In the genomic region with DNA sequence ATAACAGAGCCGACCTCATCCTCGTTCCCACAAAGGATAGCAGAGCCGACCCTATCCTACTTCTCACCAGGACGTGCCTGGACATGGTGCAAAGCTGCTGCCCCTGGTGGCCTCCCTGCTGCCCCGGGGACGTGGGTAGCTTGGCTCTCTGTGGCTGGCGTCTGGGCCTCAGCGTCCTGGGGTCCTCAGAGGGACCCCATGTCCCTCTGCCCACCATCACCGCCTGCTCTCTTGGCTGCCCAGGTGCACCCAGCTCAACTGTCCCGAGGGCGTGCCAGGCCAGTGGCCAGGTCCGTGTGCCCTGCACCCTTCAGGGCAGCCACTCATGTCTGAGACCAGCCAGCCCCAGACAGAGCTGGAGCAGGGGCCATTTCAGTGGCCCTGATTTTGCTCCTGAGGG, we compare ENCODE assay signal across 16 cellular contexts. TPM values are rescaled to one million over a fixed set of nuclear protein-coding genes. Genes with fewer than 3 reads are reported as not detected.
DNase-seq lines count a peak whose midpoint lies in the region; ATAC-seq and TF ChIP-seq lines count a peak whose summit lies in the region.
"Had no signal": no experiment of that assay in that cellular context is flagged by ENCODE, and none has a peak within 500 bp of the region (broad histone marks: within the 10 kb centered on the region; RNA-seq: fewer than 3 reads in every experiment).

No MANE protein-coding gene starts in this region.

- intact Hi-C loops in Right ventricle myocardium inferior (cut with DNase I) (no loop called here), Right ventricle myocardium superior (cut with DNase I) (no loop called here)

- H2AFZ ChIP-seq in mesenchymal stem cell (ENCODE audit: low read depth, low read length): no peak overlapping the region

- H3K27ac ChIP-seq in BLaER1 (no peak overlapping the region), mesenchymal stem cell (ENCODE audit: low read length, poor library complexity, severe bottlenecking) (no peak overlapping the region), WERI-Rb-1 (no peak overlapping the region)
- H3K27ac ChIP-seq: 22Rv1 had no signal

- DNase-seq in Right ventricle myocardium inferior (ENCODE audit: missing footprints): peak; percentile 66
- no peak for DNase-seq in Right ventricle myocardium superior
- peak; percentile 78 for DNase-seq in chondrocyte (ENCODE audit: low spot score)
- no peak for DNase-seq in mesenchymal stem cell
- DNase-seq in WERI-Rb-1: no peak
- no peak for DNase-seq in stimulated activated CD4-positive, alpha-beta T cell treated with anti-CD3 and anti-CD28 coated beads, Interleukin-1b, Interleukin-23, amount 100 ng/mL, for 48 hours
- DNase-seq: Caco-2, DND-41, GDM1, HCEC 1CT, HFFc6 had no signal

- no peaks in the 10 kb centered on the region for H3K4me1 Mint-ChIP-seq in chondrocyte (ENCODE audit: low read depth)
- H3K4me1 Mint-ChIP-seq: CD8-positive, alpha-beta memory T cell had no signal

- no peak overlapping the region for H3K23ac ChIP-seq in mesenchymal stem cell (ENCODE audit: low read length in 2 of 2)

- peaks cover 23% of the 10 kb centered on the region for H3K27me3 Mint-ChIP-seq in chondrocyte (ENCODE audit: low read depth)

- H4K8ac ChIP-seq in mesenchymal stem cell (ENCODE audit: low read length): no peak overlapping the region

- no peak overlapping the region for H2BK5ac ChIP-seq in mesenchymal stem cell (ENCODE audit: low read depth, low read length, poor library complexity, severe bottlenecking)

- H3K4me2 ChIP-seq in BLaER1 (peak overlapping the region; percentile 24; the same call in 1 of the 2 replicates), mesenchymal stem cell (ENCODE audit: low read length, poor library complexity, severe bottlenecking) (no peak overlapping the region)

- H4K91ac ChIP-seq in mesenchymal stem cell (ENCODE audit: low read length): peak overlapping the region; percentile 12

- H2BK15ac ChIP-seq in mesenchymal stem cell (ENCODE audit: low read depth, poor library complexity, severe bottlenecking): no peak overlapping the region

- TF ChIP-seq CTCF in chondrocyte (IDR thresholded peaks at IDR 0.05): no peak
- TF ChIP-seq CTCF in WERI-Rb-1 (IDR thresholded peaks at IDR 0.05; ENCODE audit: low read depth, low read length): no peak

- no peak overlapping the region for H2AK5ac ChIP-seq in mesenchymal stem cell (ENCODE audit: low read length, severe bottlenecking)

- no peaks in the 10 kb centered on the region for H3K9me3 Mint-ChIP-seq in chondrocyte (ENCODE audit: low read depth)
- H3K9me3 Mint-ChIP-seq: CD8-positive, alpha-beta memory T cell; HFFc6 had no signal

- H4K20me1 ChIP-seq in BLaER1: peaks cover 95% of the 10 kb centered on the region

- no peak overlapping the region for H3K18ac ChIP-seq in mesenchymal stem cell (ENCODE audit: low read depth in 1 of 2, low read length in 2 of 2)

- H3K4me1 ChIP-seq in BLaER1: peaks cover 94% of the 10 kb centered on the region
- no peaks in the 10 kb centered on the region for H3K4me1 ChIP-seq in mesenchymal stem cell (ENCODE audit: control insufficient read depth, insufficient read depth, low read depth, low read length)

- H3K27me3 ChIP-seq in BLaER1 (peaks cover 22% of the 10 kb centered on the region), mesenchymal stem cell (ENCODE audit: control insufficient read depth in 1 of 2, insufficient read depth in 1 of 2, low read length in 2 of 2) (peaks cover 42 to 60% of the 10 kb centered on the region in 2 experiments), WERI-Rb-1 (ENCODE audit: insufficient read depth, low read depth, severe bottlenecking) (no peaks in the 10 kb centered on the region)

- H3K4me3 ChIP-seq in BLaER1: no peak overlapping the region
- no peak overlapping the region for H3K4me3 ChIP-seq in mesenchymal stem cell (ENCODE audit: insufficient read depth in 1 of 2, low read depth in 1 of 2, low read length in 2 of 2)
- H3K4me3 ChIP-seq in WERI-Rb-1 (ENCODE audit: low read depth, low read length): no peak overlapping the region

- 80% methylated on average over 12 of the region's 12 CpGs for WGBS in mesenchymal stem cell

- no peak overlapping the region for H3K27ac Mint-ChIP-seq in chondrocyte (ENCODE audit: unreplicated experiment)
- H3K27ac Mint-ChIP-seq: HFFc6 had no signal

- no peak overlapping the region for H2BK12ac ChIP-seq in mesenchymal stem cell (ENCODE audit: low read length in 2 of 2)

- H3K9ac ChIP-seq in BLaER1 (no peak overlapping the region), mesenchymal stem cell (ENCODE audit: low read length) (no peak overlapping the region)

- ATAC-seq in Right ventricle myocardium inferior (no peak), Right ventricle myocardium superior (ENCODE audit: poor library complexity) (no peak), HG03139 (IDR thresholded peaks at IDR 0.05; ENCODE audit: unreplicated experiment) (no peak)

- no peaks in the 10 kb centered on the region for H3K79me1 ChIP-seq in mesenchymal stem cell (replicated peaks; ENCODE audit: low read length, poor library complexity, severe bottlenecking)

- H3K36me3 ChIP-seq in BLaER1 (peaks cover 37% of the 10 kb centered on the region), mesenchymal stem cell (ENCODE audit: control insufficient read depth in 1 of 2, insufficient read depth in 2 of 2, low read depth in 1 of 2, low read length in 2 of 2) (no peaks in the 10 kb centered on the region), WERI-Rb-1 (peaks cover 3% of the 10 kb centered on the region; the same call in 1 of the 2 replicates)

- no peak overlapping the region for H3K4me3 Mint-ChIP-seq in chondrocyte (ENCODE audit: unreplicated experiment)
- H3K4me3 Mint-ChIP-seq: CD8-positive, alpha-beta memory T cell; HFFc6 had no signal

- no peak overlapping the region for H3K14ac ChIP-seq in mesenchymal stem cell (ENCODE audit: low read length in 2 of 2)

- H3K9me3 ChIP-seq in BLaER1 (no peaks in the 10 kb centered on the region), mesenchymal stem cell (ENCODE audit: control insufficient read depth, low read length) (no peaks in the 10 kb centered on the region), WERI-Rb-1 (ENCODE audit: severe bottlenecking) (no peaks in the 10 kb centered on the region)
- H3K9me3 ChIP-seq: Caco-2 had no signal

- no peak overlapping the region for H2BK120ac ChIP-seq in mesenchymal stem cell (ENCODE audit: low read depth, low read length)

- no peak overlapping the region for H3K4ac ChIP-seq in mesenchymal stem cell (ENCODE audit: low read depth in 1 of 2, low read length in 2 of 2)

- no peaks in the 10 kb centered on the region for H3K36me3 Mint-ChIP-seq in chondrocyte (ENCODE audit: low read depth)
- H3K36me3 Mint-ChIP-seq: CD8-positive, alpha-beta memory T cell had no signal

RNA-seq across cellular contexts. Expression of gene NKD2, which starts 8.5 kb away (rescaled TPM):
- 4.4 TPM for total RNA-seq in Right ventricle myocardium inferior
- total RNA-seq in Right ventricle myocardium superior: 2.8 TPM
- total RNA-seq in chondrocyte: not detected in 3 replicates
- 6.5 TPM for polyA plus RNA-seq in mesenchymal stem cell (2013, experiment 1 of 2)
- 6.2 TPM for polyA plus RNA-seq in mesenchymal stem cell (2013, experiment 2 of 2)
- total RNA-seq: HFFc6 had no signal
- polyA plus RNA-seq: BJ; CD8-positive, alpha-beta memory T cell had no signal

Comparison
In these comparisons a context has a peak if more than half of its experiments do, and no peak if none do; other contexts are left out.
1. DNase-seq: peak in Right ventricle myocardium inferior (single experiment) and chondrocyte (single experiment); none in Right ventricle myocardium superior (single experiment), mesenchymal stem cell (single experiment), WERI-Rb-1 (single experiment) and stimulated activated CD4-positive, alpha-beta T cell treated with anti-CD3 and anti-CD28 coated beads, Interleukin-1b, Interleukin-23, amount 100 ng/mL, for 48 hours (single experiment).